In the genomic region with DNA sequence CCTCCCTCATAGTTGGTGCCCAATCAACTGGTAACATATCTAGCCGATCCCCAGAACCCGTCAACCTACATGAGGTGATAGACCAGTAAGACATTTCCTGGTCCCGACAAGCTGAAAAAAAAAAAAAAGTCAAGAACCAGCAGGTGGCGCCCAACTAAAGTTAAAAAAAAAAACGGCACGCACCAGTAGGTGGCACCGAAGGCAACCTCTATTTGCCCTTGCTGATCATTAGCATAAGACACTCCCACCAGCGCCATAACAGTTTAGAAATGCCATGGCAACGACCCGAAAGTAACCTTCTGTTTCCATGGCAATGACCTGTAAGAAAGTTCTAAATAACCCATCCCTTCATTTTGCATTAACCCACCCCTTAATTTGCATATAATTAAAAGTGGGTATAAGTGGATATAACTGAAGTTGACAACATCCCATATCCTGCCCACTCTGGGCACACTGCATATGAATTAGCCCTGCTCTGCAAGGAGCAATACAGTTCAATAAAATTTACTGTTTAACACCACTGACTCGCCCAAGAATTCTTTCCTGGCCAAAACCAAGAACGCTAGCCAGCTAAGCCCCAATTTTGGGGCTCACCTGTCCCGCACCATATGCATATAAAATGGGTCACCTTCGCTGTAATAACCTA, we compare ENCODE assay signal across 8 cellular contexts.
DNase-seq lines count a peak whose midpoint lies in the region; ATAC-seq, FAIRE-seq and TF ChIP-seq lines count a peak whose summit lies in the region.

No MANE protein-coding gene starts in this region.

- peaks cover 2% of the 10 kb centered on the region for H3K4me1 Mint-ChIP-seq in activated T-cell treated with anti-CD3 and anti-CD28 coated beads, Interleukin-2, amount 50 U/mL, for 4 hours (ENCODE audit: low read depth)

- ATAC-seq in GM19351 (IDR thresholded peaks at IDR 0.05; ENCODE audit: unreplicated experiment) (peak; percentile 91), HG03159 (IDR thresholded peaks at IDR 0.05; ENCODE audit: unreplicated experiment) (peak; percentile 96)
- peak; percentile 27 to 33 for ATAC-seq in activated T-cell treated with anti-CD3 and anti-CD28 coated beads, Interleukin-2, amount 50 U/mL, for 4 hours

- no peaks in the 10 kb centered on the region for H3K36me3 Mint-ChIP-seq in activated T-cell treated with anti-CD3 and anti-CD28 coated beads, Interleukin-2, amount 50 U/mL, for 4 hours (ENCODE audit: insufficient read depth)

- no peak overlapping the region for H3K4me3 ChIP-seq in retinal pigment epithelial cell (ENCODE audit: low read length)

- H3K4me3 Mint-ChIP-seq in activated T-cell treated with anti-CD3 and anti-CD28 coated beads, Interleukin-2, amount 50 U/mL, for 4 hours, result no peak overlapping the region

- no peaks in the 10 kb centered on the region for H3K9me3 Mint-ChIP-seq in activated T-cell treated with anti-CD3 and anti-CD28 coated beads, Interleukin-2, amount 50 U/mL, for 4 hours

- FAIRE-seq in GM19239 (lab: Jason Lieb, UNC), result no peak

- peak; percentile 62 for TF ChIP-seq CTCF in retinal pigment epithelial cell (conservative IDR thresholded peaks at IDR 0.05; ENCODE audit: low read depth, low read length)

- H3K27me3 Mint-ChIP-seq in activated T-cell treated with anti-CD3 and anti-CD28 coated beads, Interleukin-2, amount 50 U/mL, for 4 hours (ENCODE audit: low read depth), result no peaks in the 10 kb centered on the region

- DNase-seq in DMS53 treated with DMSO at 0.1 percent for 48 hours (lab: John Stamatoyannopoulos, UW; ENCODE audit: unreplicated experiment), result peak; percentile 27
- DNase-seq in NCI-H526 (lab: John Stamatoyannopoulos, UW), result peak; percentile 1 to 54
- DNase-seq in activated T-cell treated with anti-CD3 and anti-CD28 coated beads, Interleukin-2, amount 50 U/mL, for 4 hours, result peak; percentile 5
- DNase-seq in glomerular endothelial cell (ENCODE audit: extremely low read depth, low read depth, low spot score), result peak; percentile 37
- DNase-seq in retinal pigment epithelial cell (ENCODE audit: low read depth), result peak; percentile 22
- DNase-seq in GM19239 (ENCODE audit: insufficient read length, low spot score), result no peak

Comparison
In these comparisons a context has a peak if more than half of its experiments do, and no peak if none do; other contexts are left out.
1. ATAC-seq: peak in every context shown above with its lines; median percentile 96 in HG03159; 91 in GM19351; 30 in activated T-cell treated with anti-CD3 and anti-CD28 coated beads, Interleukin-2, amount 50 U/mL, for 4 hours.